Comparison of ENCODE assay signal across 8 cellular contexts in the genomic region with DNA sequence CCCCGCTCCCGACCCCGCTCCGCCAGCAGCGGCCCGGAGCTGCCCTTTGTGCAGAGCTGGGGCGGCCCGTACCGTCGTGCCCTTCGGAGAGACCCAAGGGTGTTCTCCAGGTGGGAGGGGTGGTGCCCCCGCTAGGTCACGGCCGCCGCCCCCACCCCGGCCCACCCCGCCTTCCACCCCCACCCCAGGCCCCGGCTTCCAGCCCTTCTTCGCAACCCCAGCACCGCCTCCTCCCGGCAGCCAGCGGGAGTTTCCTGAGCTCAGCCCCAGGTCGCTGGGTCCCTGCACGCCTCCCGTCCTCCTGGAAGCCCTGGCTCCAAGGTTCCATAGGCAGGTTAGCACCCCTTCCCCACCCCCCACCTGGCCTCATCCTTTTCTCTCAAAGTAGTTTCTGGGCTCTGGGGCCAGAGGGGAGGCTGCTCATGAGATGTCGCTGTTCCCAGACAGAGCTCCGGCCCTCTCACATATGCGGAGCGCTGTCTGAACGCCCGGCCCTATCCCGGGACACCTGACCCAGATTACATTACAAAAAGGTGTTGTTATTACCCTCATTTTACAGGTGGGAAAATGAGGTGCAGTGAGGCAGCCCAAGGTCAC. TPM values are rescaled to one million over a fixed set of nuclear protein-coding genes. Genes with fewer than 3 reads are reported as not detected.
DNase-seq lines count a peak whose midpoint lies in the region; ATAC-seq, FAIRE-seq and TF ChIP-seq lines count a peak whose summit lies in the region.

No MANE protein-coding gene starts in this region.

- TF ChIP-seq CTCF in keratinocyte (optimal IDR thresholded peaks at IDR 0.05 in 1 of 3, IDR thresholded peaks at IDR 0.05 in 1 of 3, conservative IDR thresholded peaks at IDR 0.05 in 1 of 3; ENCODE audit: extremely low read depth in 1 of 3, insufficient read depth in 2 of 3, low read length in 3 of 3): peak in 2 of 3 experiments; percentile 32 to 62
- TF ChIP-seq CTCF in upper lobe of left lung (IDR thresholded peaks at IDR 0.05): peak in 3 of 6 experiments; percentile 21 to 43 (median 23)

- H3K27ac ChIP-seq in keratinocyte (ENCODE audit: control insufficient read depth, insufficient read depth, low read length) (no peak overlapping the region), upper lobe of left lung (peak overlapping the region; percentile 67 to 87 (median 74))

- H3K36me3 ChIP-seq in keratinocyte (ENCODE audit: control insufficient read depth in 2 of 2, extremely low read depth in 1 of 2, insufficient read depth in 2 of 2, low read length in 2 of 2) (no peaks in the 10 kb centered on the region), upper lobe of left lung (no peaks in the 10 kb centered on the region)

- H3K27me3 ChIP-seq in keratinocyte (ENCODE audit: control insufficient read depth, extremely low read depth, insufficient read depth, low read length): no peaks in the 10 kb centered on the region
- H3K27me3 ChIP-seq in upper lobe of left lung: peaks cover 0 to 11% (median 1%) of the 10 kb centered on the region in 4 donors

- 0 out of 2 replicates have a peak, but pooled peaks have one; percentile 13 for TF ChIP-seq RAD21 in Ishikawa (IDR thresholded peaks at IDR 0.05; ENCODE audit: low read depth)

- DNase-seq in NOMO-1 (lab: John Stamatoyannopoulos, UW; ENCODE audit: unreplicated experiment in 2 of 2) (peak; percentile 19 to 49), NOMO-1 treated with dmso at 0.1 percent for 144 hours (lab: John Stamatoyannopoulos, UW; ENCODE audit: unreplicated experiment) (no peak), amniotic epithelial cell (ENCODE audit: low read depth) (peak; percentile 24), keratinocyte (ENCODE audit: low read depth, low spot score) (no peak), upper lobe of left lung (peak in 1 of 2 donors; percentile 68), cortex of kidney (lab: John Stamatoyannopoulos, UW) (no peak)
- DNase-seq in activated CD8-positive, alpha-beta memory T cell treated with anti-CD3 and anti-CD28 coated beads, Interleukin-2, amount 50 U/mL, for 48 hours: no peak

- peaks cover 36% of the 10 kb centered on the region for H3K4me1 ChIP-seq in keratinocyte (ENCODE audit: control insufficient read depth, extremely low read depth, insufficient read depth, low read length)
- H3K4me1 ChIP-seq in upper lobe of left lung: peaks cover 25 to 72% (median 54%) of the 10 kb centered on the region in 4 donors

- 26 to 39% methylated on average over 11 to 12 of the region's 32 CpGs for WGBS in upper lobe of left lung, 2 donors

- FAIRE-seq in keratinocyte (lab: Jason Lieb, UNC): no peak

- H3K9me3 ChIP-seq in keratinocyte (ENCODE audit: control insufficient read depth, low read depth, low read length): no peaks in the 10 kb centered on the region
- H3K9me3 ChIP-seq in upper lobe of left lung: no peaks in the 10 kb centered on the region

- no peak for TF ChIP-seq POLR2A in upper lobe of left lung (IDR thresholded peaks at IDR 0.05)

- dilution Hi-C loops in keratinocyte (cut with MboI; ENCODE audit: extremely low pct_ligation_motif_present, low sequenced_read_pairs): no loop called here

- H3K4me3 ChIP-seq in keratinocyte (ENCODE audit: control insufficient read depth in 2 of 3, extremely low read depth in 1 of 3, insufficient read depth in 2 of 3, low read depth in 1 of 3, low read length in 3 of 3): peak overlapping the region in 2 of 3 experiments; percentile 8 to 26
- H3K4me3 ChIP-seq in upper lobe of left lung: peak overlapping the region; percentile 2 to 55 (median 45)

- no peaks in the 10 kb centered on the region for H4K20me1 ChIP-seq in keratinocyte (ENCODE audit: control insufficient read depth, extremely low read depth, insufficient read depth, low read length)

- H2AFZ ChIP-seq in keratinocyte (ENCODE audit: control insufficient read depth, low read length): no peak overlapping the region

- ATAC-seq in upper lobe of left lung (ENCODE audit: low FRiP score in 2 of 2): peak in 1 of 2 donors; percentile 34

- no peak for TF ChIP-seq EP300 in Ishikawa (IDR thresholded peaks at IDR 0.05; ENCODE audit: borderline replicate concordance)
- TF ChIP-seq EP300 in upper lobe of left lung (IDR thresholded peaks at IDR 0.05): no peak

- H3K79me2 ChIP-seq in keratinocyte (ENCODE audit: control insufficient read depth, insufficient read depth, low read length): no peaks in the 10 kb centered on the region

- no peaks in the 10 kb centered on the region for H3K9me1 ChIP-seq in keratinocyte (ENCODE audit: control insufficient read depth, extremely low read depth, insufficient read depth, low read length)

- peak overlapping the region; percentile 58 for H3K4me2 ChIP-seq in keratinocyte (ENCODE audit: control insufficient read depth, extremely low read depth, insufficient read depth, low read depth, low read length)

- no peak overlapping the region for H3K9ac ChIP-seq in keratinocyte (ENCODE audit: control insufficient read depth, extremely low read depth, insufficient read depth, low read length)

TF ChIP-seq in Ishikawa, 13 proteins besides CTCF, POLR2A, EP300 and RAD21 (continues in another document):
- TF ChIP-seq YY1 (IDR thresholded peaks at IDR 0.05; ENCODE audit: low read depth) (no peak), TCF12 (IDR thresholded peaks at IDR 0.05; ENCODE audit: low read depth) (no peak), TAF1 (IDR thresholded peaks at IDR 0.05; ENCODE audit: low read depth) (no peak), TEAD4 (IDR thresholded peaks at IDR 0.05) (no peak), CEBPB (IDR thresholded peaks at IDR 0.05) (no peak), ZBTB7A (IDR thresholded peaks at IDR 0.05; ENCODE audit: low read depth) (no peak), NFIC (IDR thresholded peaks at IDR 0.05) (no peak), EGR1 (IDR thresholded peaks at IDR 0.05) (no peak), CREB1 (IDR thresholded peaks at IDR 0.05; ENCODE audit: low read depth) (no peak)
- TF ChIP-seq, protein P1, sequence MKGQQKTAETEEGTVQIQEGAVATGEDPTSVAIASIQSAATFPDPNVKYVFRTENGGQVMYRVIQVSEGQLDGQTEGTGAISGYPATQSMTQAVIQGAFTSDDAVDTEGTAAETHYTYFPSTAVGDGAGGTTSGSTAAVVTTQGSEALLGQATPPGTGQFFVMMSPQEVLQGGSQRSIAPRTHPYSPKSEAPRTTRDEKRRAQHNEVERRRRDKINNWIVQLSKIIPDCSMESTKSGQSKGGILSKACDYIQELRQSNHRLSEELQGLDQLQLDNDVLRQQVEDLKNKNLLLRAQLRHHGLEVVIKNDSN (IDR thresholded peaks at IDR 0.05): no peak
- TF ChIP-seq, protein P2, sequence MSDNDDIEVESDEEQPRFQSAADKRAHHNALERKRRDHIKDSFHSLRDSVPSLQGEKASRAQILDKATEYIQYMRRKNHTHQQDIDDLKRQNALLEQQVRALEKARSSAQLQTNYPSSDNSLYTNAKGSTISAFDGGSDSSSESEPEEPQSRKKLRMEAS (IDR thresholded peaks at IDR 0.05): no peak

RNA-seq across cellular contexts. Expression of a gene that starts 25.2 kb away (rescaled TPM):
- polyA plus RNA-seq in keratinocyte: 26.4 to 109 TPM (median 45.2 TPM) in 3 replicates
- polyA plus RNA-seq in keratinocyte (2011; ENCODE audit: low read depth): 11.8 TPM
- polyA plus RNA-seq in keratinocyte (2011; cell fraction: cytosol; rRNA removed): 7.4 and 22.2 TPM in 2 replicates
- polyA plus RNA-seq in keratinocyte (2011; cell fraction: nucleus; rRNA removed): 81.0 and 130 TPM in 2 replicates
- polyA plus RNA-seq in keratinocyte (2012; ENCODE audit: low replicate concordance): 21.7 and 47.7 TPM in 2 replicates
- 23.6 to 54.4 TPM (median 30.3 TPM) in 3 replicates for polyA minus RNA-seq in keratinocyte
- 159 TPM for polyA minus RNA-seq in keratinocyte (2011; cell fraction: cytosol; rRNA and poly(A)+ RNA removed)
- polyA minus RNA-seq in keratinocyte (2011; cell fraction: nucleus; rRNA and poly(A)+ RNA removed): 142 and 169 TPM in 2 replicates
- 10 to 100 TPM; 18.5 to 92.2 (median 24.4) TPM for total RNA-seq in upper lobe of left lung

RNA-seq across cellular contexts. Expression of a gene that starts 46.5 kb away (rescaled TPM):
- polyA plus RNA-seq in keratinocyte: 4.3 to 31.4 TPM (median 19.1 TPM) in 3 replicates
- 0.94 TPM for polyA plus RNA-seq in keratinocyte (2011; ENCODE audit: low read depth)
- 7.5 and 8.6 TPM in 2 replicates for polyA plus RNA-seq in keratinocyte (2011; cell fraction: cytosol; rRNA removed)
- 13.9 and 19.4 TPM in 2 replicates for polyA plus RNA-seq in keratinocyte (2011; cell fraction: nucleus; rRNA removed)
- 2.1 and 37.1 TPM in 2 replicates for polyA plus RNA-seq in keratinocyte (2012; ENCODE audit: low replicate concordance)
- polyA minus RNA-seq in keratinocyte: 3.8 to 33.5 TPM (median 10.3 TPM) in 3 replicates
- polyA minus RNA-seq in keratinocyte (2011; cell fraction: cytosol; rRNA and poly(A)+ RNA removed): 5.8 TPM
- polyA minus RNA-seq in keratinocyte (2011; cell fraction: nucleus; rRNA and poly(A)+ RNA removed): 4.2 and 4.9 TPM in 2 replicates
- total RNA-seq in upper lobe of left lung: 10 to 100 TPM in 5 of 6 donors, 1 to 10 TPM in 1; 8.9 to 47.4 (median 21.9) TPM

RNA-seq across cellular contexts. Expression of a gene that starts 46.7 kb away (rescaled TPM):
- polyA plus RNA-seq in keratinocyte: 11.7 to 30.0 TPM (median 15.3 TPM) in 3 replicates
- 2.8 TPM for polyA plus RNA-seq in keratinocyte (2011; ENCODE audit: low read depth)
- polyA plus RNA-seq in keratinocyte (2011; cell fraction: cytosol; rRNA removed): 12.4 and 25.7 TPM in 2 replicates
- polyA plus RNA-seq in keratinocyte (2011; cell fraction: nucleus; rRNA removed): 28.0 and 46.3 TPM in 2 replicates
- 16.9 and 20.4 TPM in 2 replicates for polyA plus RNA-seq in keratinocyte (2012; ENCODE audit: low replicate concordance)
- polyA minus RNA-seq in keratinocyte: 11.0 to 21.0 TPM (median 16.6 TPM) in 3 replicates
- 50.3 TPM for polyA minus RNA-seq in keratinocyte (2011; cell fraction: cytosol; rRNA and poly(A)+ RNA removed)
- polyA minus RNA-seq in keratinocyte (2011; cell fraction: nucleus; rRNA and poly(A)+ RNA removed): 24.2 and 26.2 TPM in 2 replicates
- 10 to 100 TPM; 38.9 to 99.1 (median 49.6) TPM for total RNA-seq in upper lobe of left lung

RNA-seq across cellular contexts. Expression of a gene that starts 55.7 kb away (rescaled TPM):
- 52.1 to 90.6 TPM (median 77.1 TPM) in 3 replicates for polyA plus RNA-seq in keratinocyte
- 90.5 TPM for polyA plus RNA-seq in keratinocyte (2011; ENCODE audit: low read depth)
- polyA plus RNA-seq in keratinocyte (2011; cell fraction: cytosol; rRNA removed): 49.3 and 96.3 TPM in 2 replicates
- polyA plus RNA-seq in keratinocyte (2011; cell fraction: nucleus; rRNA removed): 55.1 and 65.4 TPM in 2 replicates
- 51.6 and 51.8 TPM in 2 replicates for polyA plus RNA-seq in keratinocyte (2012; ENCODE audit: low replicate concordance)
- polyA minus RNA-seq in keratinocyte: 14.2 to 44.1 TPM (median 24.5 TPM) in 3 replicates
- 50.6 TPM for polyA minus RNA-seq in keratinocyte (2011; cell fraction: cytosol; rRNA and poly(A)+ RNA removed)
- polyA minus RNA-seq in keratinocyte (2011; cell fraction: nucleus; rRNA and poly(A)+ RNA removed): 22.2 and 27.8 TPM in 2 replicates
- total RNA-seq in upper lobe of left lung: 10 to 100 TPM; 33.0 to 51.1 (median 38.0) TPM

Comparison
In these comparisons a context has a peak if more than half of its experiments do, and no peak if none do; other contexts are left out.
1. DNase-seq: peak in NOMO-1 (2 of 2) and amniotic epithelial cell (single experiment); none in NOMO-1 treated with dmso at 0.1 percent for 144 hours (single experiment), keratinocyte (single experiment), cortex of kidney (single experiment) and activated CD8-positive, alpha-beta memory T cell treated with anti-CD3 and anti-CD28 coated beads, Interleukin-2, amount 50 U/mL, for 48 hours (single experiment).